In the genomic region with DNA sequence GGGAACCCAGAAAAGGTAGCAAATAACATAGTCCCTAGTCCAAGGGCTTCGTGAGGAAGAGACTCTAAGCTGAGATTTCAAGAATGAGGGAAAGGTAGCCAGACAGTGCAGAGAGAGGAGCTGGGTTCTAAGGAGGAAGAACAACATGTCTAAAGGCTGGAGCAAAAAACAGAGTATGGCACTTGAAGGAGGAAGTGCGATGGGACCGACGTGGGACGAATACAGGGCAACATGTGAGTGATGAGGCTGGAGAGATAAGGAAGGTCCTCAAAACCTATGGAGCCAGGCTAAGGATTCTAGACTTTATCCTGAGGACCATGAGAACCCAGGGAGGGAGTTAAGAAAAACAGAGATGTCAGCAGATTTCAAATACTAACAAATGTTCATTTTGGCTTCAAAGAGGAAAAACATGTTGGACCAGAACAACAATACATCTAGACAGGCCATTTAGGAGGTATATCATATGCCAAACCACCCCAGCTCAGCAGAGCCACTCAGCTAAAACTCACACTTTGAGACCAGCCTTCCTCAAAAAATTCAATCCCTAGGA, we compare ENCODE assay signal across 29 cellular contexts. TPM values are rescaled to one million over a fixed set of nuclear protein-coding genes. Genes with fewer than 3 reads are reported as not detected.
DNase-seq lines count a peak whose midpoint lies in the region; ATAC-seq and TF ChIP-seq lines count a peak whose summit lies in the region.
"Had no signal": no experiment of that assay in that cellular context is flagged by ENCODE, and none has a peak within 500 bp of the region (broad histone marks: within the 10 kb centered on the region; RNA-seq: fewer than 3 reads in every experiment).

No MANE protein-coding gene starts in this region.

- peak overlapping the region; percentile 14 for H3K27ac Mint-ChIP-seq in activated T-cell treated with anti-CD3 and anti-CD28 coated beads, Interleukin-2, amount 50 U/mL, for 24 hours
- H3K27ac Mint-ChIP-seq in T-helper 17 cell: peak overlapping the region; percentile 8
- peak overlapping the region; percentile 7 to 56 for H3K27ac Mint-ChIP-seq in effector memory CD8-positive, alpha-beta T cell
- H3K27ac Mint-ChIP-seq: activated T-helper 17 cell treated with anti-CD3 and anti-CD28 coated beads, Interleukin-2, amount 50 U/mL, for 72 hours; CD4-positive, alpha-beta T cell had no signal

- no peaks in the 10 kb centered on the region for H3K9me3 Mint-ChIP-seq in activated T-cell treated with anti-CD3 and anti-CD28 coated beads, Interleukin-2, amount 50 U/mL, for 24 hours
- no peaks in the 10 kb centered on the region for H3K9me3 Mint-ChIP-seq in effector memory CD8-positive, alpha-beta T cell
- H3K9me3 Mint-ChIP-seq: activated naive CD4-positive, alpha-beta T cell treated with anti-CD3 and anti-CD28 coated beads, Interleukin-2, amount 50 U/mL, for 24 hours; activated T-helper 17 cell treated with anti-CD3 and anti-CD28 coated beads, Interleukin-2, amount 50 U/mL, for 72 hours; CD4-positive, alpha-beta T cell had no signal

- in situ Hi-C loops in GM13976 (cut with MboI; ENCODE audit: low sequenced_read_pairs, unreplicated experiment): no loop called here

- no peaks in the 10 kb centered on the region for H3K36me3 ChIP-seq in uterus

- peaks cover 72% of the 10 kb centered on the region for H3K4me1 Mint-ChIP-seq in activated T-cell treated with anti-CD3 and anti-CD28 coated beads, Interleukin-2, amount 50 U/mL, for 24 hours (ENCODE audit: low read depth)
- peaks cover 65% of the 10 kb centered on the region for H3K4me1 Mint-ChIP-seq in T-helper 17 cell
- peaks cover 59 to 80% of the 10 kb centered on the region in 2 donors for H3K4me1 Mint-ChIP-seq in effector memory CD8-positive, alpha-beta T cell (ENCODE audit: low read depth in 2 of 2)

- H3K36me3 Mint-ChIP-seq in activated T-cell treated with anti-CD3 and anti-CD28 coated beads, Interleukin-2, amount 50 U/mL, for 24 hours (ENCODE audit: low read depth): peaks cover 54% of the 10 kb centered on the region
- peaks cover 9% of the 10 kb centered on the region for H3K36me3 Mint-ChIP-seq in T-helper 17 cell (ENCODE audit: low read depth)
- H3K36me3 Mint-ChIP-seq in effector memory CD8-positive, alpha-beta T cell (ENCODE audit: insufficient read depth): peaks cover 38% of the 10 kb centered on the region

- H3K4me3 Mint-ChIP-seq in activated T-cell treated with anti-CD3 and anti-CD28 coated beads, Interleukin-2, amount 50 U/mL, for 24 hours: no peak overlapping the region
- no peak overlapping the region for H3K4me3 Mint-ChIP-seq in T-helper 17 cell
- H3K4me3 Mint-ChIP-seq in effector memory CD8-positive, alpha-beta T cell: peak overlapping the region in 1 of 2 donors; percentile 16
- H3K4me3 Mint-ChIP-seq: activated naive CD4-positive, alpha-beta T cell treated with anti-CD3 and anti-CD28 coated beads, Interleukin-2, amount 50 U/mL, for 24 hours; activated T-helper 17 cell treated with anti-CD3 and anti-CD28 coated beads, Interleukin-2, amount 50 U/mL, for 72 hours; CD4-positive, alpha-beta T cell had no signal

- H3K27ac ChIP-seq in uterus: peak overlapping the region; percentile 26 to 40

- no peak for DNase-seq in activated T-cell treated with anti-CD3 and anti-CD28 coated beads, Interleukin-2, amount 50 U/mL, for 24 hours
- DNase-seq in activated T-cell treated with anti-CD3 and anti-CD28 coated beads for 4 hours: no peak
- no peak for DNase-seq in T-helper 17 cell
- DNase-seq in effector memory CD8-positive, alpha-beta T cell: no peak
- DNase-seq in uterus: no peak
- no peak for DNase-seq in GM13976 (ENCODE audit: low spot score)
- no peak for DNase-seq in H4 (ENCODE audit: low spot score)
- no peak for DNase-seq in occipital lobe (lab: John Stamatoyannopoulos, UW)
- DNase-seq: activated CD4-positive, alpha-beta T cell treated with anti-CD3 and anti-CD28 coated beads, Interleukin-2, amount 50 U/mL, for 48 hours; aorta; CD4-positive, alpha-beta T cell; cortex of kidney; DMS 273 treated with DMSO at 0.1 percent for 48 hours; EL; H7; mesendoderm; NCI-H1417; NCI-H2029; NCI-H524; OCI-M1; stimulated activated CD4-positive, alpha-beta T cell treated with anti-CD3 and anti-CD28 coated beads, Interleukin-12 subunit alpha, Interleukin-12 subunit beta, amount 100 ng/mL, for 4 hours; stimulated activated CD4-positive, alpha-beta T cell treated with anti-CD3 and anti-CD28 coated beads, Interleukin-4, amount 100 ng/mL, for 1 hour; T-helper 1 cell; tibial artery had no signal

- H3K9me3 ChIP-seq in T-helper 17 cell (ENCODE audit: control insufficient read depth, low read length, poor library complexity, severe bottlenecking) (no peaks in the 10 kb centered on the region), uterus (no peaks in the 10 kb centered on the region)
- H3K9me3 ChIP-seq: tibial artery had no signal

- TF ChIP-seq CTCF in uterus (IDR thresholded peaks at IDR 0.05): no peak
- TF ChIP-seq CTCF in GM13976 (IDR thresholded peaks at IDR 0.05; ENCODE audit: borderline replicate concordance, control extremely low read depth, extremely low read depth, insufficient read depth, missing control alignments): no peak

- H3K27me3 ChIP-seq in uterus: no peaks in the 10 kb centered on the region
- H3K27me3 ChIP-seq: tibial artery had no signal

- H3K4me1 ChIP-seq in uterus: peaks cover 7 to 27% of the 10 kb centered on the region in 2 donors

- ATAC-seq in T-helper 17 cell: no peak
- ATAC-seq in effector memory CD8-positive, alpha-beta T cell (replicated peaks): no peak
- ATAC-seq: activated T-helper 17 cell treated with anti-CD3 and anti-CD28 coated beads, Interleukin-2, amount 50 U/mL, for 72 hours; esophagus mucosa; GM12878; sciatic nerve had no signal

- TF ChIP-seq POLR2A in uterus (IDR thresholded peaks at IDR 0.05): no peak

- no peak overlapping the region for H3K4me3 ChIP-seq in uterus
- H3K4me3 ChIP-seq: GM12878, tibial artery had no signal

- H3K27me3 Mint-ChIP-seq in activated T-cell treated with anti-CD3 and anti-CD28 coated beads, Interleukin-2, amount 50 U/mL, for 24 hours: no peaks in the 10 kb centered on the region
- H3K27me3 Mint-ChIP-seq in T-helper 17 cell: no peaks in the 10 kb centered on the region
- H3K27me3 Mint-ChIP-seq in effector memory CD8-positive, alpha-beta T cell: no peaks in the 10 kb centered on the region
- H3K27me3 Mint-ChIP-seq: activated naive CD4-positive, alpha-beta T cell treated with anti-CD3 and anti-CD28 coated beads, Interleukin-2, amount 50 U/mL, for 24 hours; activated T-helper 17 cell treated with anti-CD3 and anti-CD28 coated beads, Interleukin-2, amount 50 U/mL, for 72 hours; CD4-positive, alpha-beta T cell had no signal

- intact Hi-C loops in uterus (cut with DNase I; ENCODE audit: low total_unique reads): no loop called here

RNA-seq across cellular contexts. Expression of a gene that starts 17.5 kb away (rescaled TPM):
- total RNA-seq in T-helper 17 cell: 100 to 1,000 TPM; 121 to 135 TPM
- total RNA-seq in uterus: 100 to 1,000 TPM in 1 of 4 donors, 10 to 100 TPM in 3; 21.0 to 102 (median 51.1) TPM
- total RNA-seq in H4 (2014; rRNA removed; shearing (Covaris generic)): 14.6 and 18.9 TPM in 2 replicates
- total RNA-seq in occipital lobe: 102 TPM
